In genomic region chr2:178425255-178425827, GRCh38 we compare ENCODE assay signal across 10 cellular contexts.
"Had no signal": no experiment of that assay in that cellular context is flagged by ENCODE, and none has a peak within 500 bp of the region (broad histone marks: within the 10 kb centered on the region; RNA-seq: fewer than 3 reads in every experiment).

No MANE protein-coding gene starts in this region.

- H3K4me2 ChIP-seq: GM23338 had no signal

- H3K4me3 ChIP-seq: GM23248, GM23338, HAP-1 had no signal

- H3K9me3 ChIP-seq: HAP-1 had no signal

- DNase-seq: GM23248, GOT3, H7, H9, HCEC 1CT, HFFc6 had no signal

- H3K9ac ChIP-seq: GM23248 had no signal

- H3K27ac ChIP-seq: GM23248 had no signal

- H3K4me1 ChIP-seq: HAP-1 had no signal

- FAIRE-seq: H1, H54 had no signal
